ENCODE assay signal across 18 cellular contexts in genomic region chr2:80364511-80365212, GRCh38.
"Had no signal": no experiment of that assay in that cellular context is flagged by ENCODE, and none has a peak within 500 bp of the region (broad histone marks: within the 10 kb centered on the region; RNA-seq: fewer than 3 reads in every experiment).

No MANE protein-coding gene starts in this region.

- H3K4me1 ChIP-seq: body of pancreas, pancreas, sigmoid colon, spleen, suprapubic skin had no signal

- FAIRE-seq: endothelial cell of umbilical vein, pancreas had no signal

- ATAC-seq: activated CD8-positive, alpha-beta T cell treated with anti-CD3 and anti-CD28 coated beads, Interleukin-2, amount 10 ng/mL, durations not matched to agents 7 days and 5 days; activated T-cell treated with anti-CD3 and anti-CD28 coated beads, Interleukin-2, amount 50 U/mL, for 72 hours; body of pancreas; left cardiac atrium; pancreas had no signal

- H3K27me3 ChIP-seq: body of pancreas, pancreas, sigmoid colon, spleen, suprapubic skin had no signal

- H3K4me3 ChIP-seq: body of pancreas, coronary artery, pancreas, sigmoid colon, spleen, suprapubic skin had no signal

- DNase-seq: activated B cell treated with CpG ODN at 0.5 μM for 24 hours; activated CD4-positive, alpha-beta T cell treated with anti-CD3 and anti-CD28 coated beads, Interleukin-2, amount 10 ng/mL, durations not matched to agents 24 days and 14 days; activated CD8-positive, alpha-beta memory T cell treated with anti-CD3 and anti-CD28 coated beads, Interleukin-2, amount 50 U/mL, for 4 hours; activated CD8-positive, alpha-beta T cell treated with anti-CD3 and anti-CD28 coated beads, Interleukin-2, amount 10 ng/mL, durations not matched to agents 7 days and 5 days; activated gamma-delta T cell treated with Interleukin-2 at 50 U/mL for 16 hours; activated T-cell treated with anti-CD3 and anti-CD28 coated beads, Interleukin-2, amount 50 U/mL, for 72 hours; amniotic stem cell; body of pancreas; effector CD4-positive, alpha-beta T cell; foreskin fibroblast; left cardiac atrium; pancreas; sigmoid colon; spleen; trophoblast cell had no signal

- H3K27ac ChIP-seq: body of pancreas, coronary artery, pancreas, sigmoid colon, spleen, suprapubic skin had no signal

- H3K36me3 ChIP-seq: pancreas, sigmoid colon, spleen, suprapubic skin had no signal

- H3K9me3 ChIP-seq: body of pancreas, pancreas, sigmoid colon, spleen, suprapubic skin had no signal
